18 cellular contexts compared by ENCODE assay signal in genomic region chr11:71466358-71466757, GRCh38.
"Had no signal": no experiment of that assay in that cellular context is flagged by ENCODE, and none has a peak within 500 bp of the region (broad histone marks: within the 10 kb centered on the region; RNA-seq: fewer than 3 reads in every experiment).

No MANE protein-coding gene starts in this region.

- H3K27ac ChIP-seq: breast epithelium, esophagus squamous epithelium, hepatocyte, prostate gland, upper lobe of right lung had no signal

- H3K9me3 Mint-ChIP-seq: activated CD4-positive, alpha-beta memory T cell treated with anti-CD3 and anti-CD28 coated beads for 36 hours; activated naive CD8-positive, alpha-beta T cell treated with anti-CD3 and anti-CD28 coated beads, Interleukin-2, amount 50 U/mL, for 24 hours; activated T-helper 1 cell treated with anti-CD3 and anti-CD28 coated beads, Interleukin-12 subunit alpha, Interleukin-12 subunit beta, Interleukin-2, Interleukin-4 antibody, amounts not matched to agents 30 ng/mL and 10 ng/mL and 1 ng/mL, durations not matched to agents 14 hours and 24 hours and 36 hours; effector memory CD8-positive, alpha-beta T cell; stimulated activated effector memory CD8-positive, alpha-beta T cell treated with anti-CD3 and anti-CD28 coated beads, Interleukin-12 subunit alpha, Interleukin-12 subunit beta, amount 100 ng/mL, for 72 hours had no signal

- H3K27me3 ChIP-seq: breast epithelium, esophagus squamous epithelium, hepatocyte, upper lobe of right lung had no signal

- DNase-seq: activated CD4-positive, alpha-beta memory T cell treated with anti-CD3 and anti-CD28 coated beads for 36 hours; activated naive CD8-positive, alpha-beta T cell treated with anti-CD3 and anti-CD28 coated beads, Interleukin-2, amount 50 U/mL, for 24 hours; activated T-cell treated with anti-CD3 and anti-CD28 coated beads for 4 hours; effector memory CD8-positive, alpha-beta T cell; esophagus squamous epithelium; right cardiac atrium; stimulated activated CD4-positive, alpha-beta T cell treated with anti-CD3 and anti-CD28 coated beads, Interleukin-4, amount 100 ng/mL, for 24 hours; SW 1271; T-helper 2 cell; upper lobe of right lung had no signal

- H3K4me3 Mint-ChIP-seq: activated CD4-positive, alpha-beta memory T cell treated with anti-CD3 and anti-CD28 coated beads for 36 hours; activated naive CD8-positive, alpha-beta T cell treated with anti-CD3 and anti-CD28 coated beads, Interleukin-2, amount 50 U/mL, for 24 hours; activated T-helper 1 cell treated with anti-CD3 and anti-CD28 coated beads, Interleukin-12 subunit alpha, Interleukin-12 subunit beta, Interleukin-2, Interleukin-4 antibody, amounts not matched to agents 30 ng/mL and 10 ng/mL and 1 ng/mL, durations not matched to agents 14 hours and 24 hours and 36 hours; effector memory CD8-positive, alpha-beta T cell; mesothelial cell of epicardium; stimulated activated effector memory CD8-positive, alpha-beta T cell treated with anti-CD3 and anti-CD28 coated beads, Interleukin-12 subunit alpha, Interleukin-12 subunit beta, amount 100 ng/mL, for 72 hours had no signal

- ATAC-seq: activated naive CD8-positive, alpha-beta T cell treated with anti-CD3 and anti-CD28 coated beads, Interleukin-2, amount 50 U/mL, for 24 hours; effector memory CD8-positive, alpha-beta T cell; left lobe of liver; stimulated activated effector memory CD8-positive, alpha-beta T cell treated with anti-CD3 and anti-CD28 coated beads, Interleukin-12 subunit alpha, Interleukin-12 subunit beta, amount 100 ng/mL, for 72 hours; upper lobe of right lung had no signal

- H3K4me1 ChIP-seq: breast epithelium, esophagus squamous epithelium, prostate gland, upper lobe of right lung had no signal

- H3K4me1 Mint-ChIP-seq: mesothelial cell of epicardium had no signal

- H2AFZ ChIP-seq: hepatocyte had no signal

- H3K27ac Mint-ChIP-seq: activated CD4-positive, alpha-beta memory T cell treated with anti-CD3 and anti-CD28 coated beads for 36 hours; activated naive CD8-positive, alpha-beta T cell treated with anti-CD3 and anti-CD28 coated beads, Interleukin-2, amount 50 U/mL, for 24 hours; activated T-helper 1 cell treated with anti-CD3 and anti-CD28 coated beads, Interleukin-12 subunit alpha, Interleukin-12 subunit beta, Interleukin-2, Interleukin-4 antibody, amounts not matched to agents 30 ng/mL and 10 ng/mL and 1 ng/mL, durations not matched to agents 14 hours and 24 hours and 36 hours; effector memory CD8-positive, alpha-beta T cell; mesothelial cell of epicardium had no signal

- H3K4me3 ChIP-seq: breast epithelium, esophagus squamous epithelium, hepatocyte, prostate gland, smooth muscle cell, upper lobe of right lung had no signal

- H3K27me3 Mint-ChIP-seq: activated CD4-positive, alpha-beta memory T cell treated with anti-CD3 and anti-CD28 coated beads for 36 hours; activated naive CD8-positive, alpha-beta T cell treated with anti-CD3 and anti-CD28 coated beads, Interleukin-2, amount 50 U/mL, for 24 hours; effector memory CD8-positive, alpha-beta T cell had no signal

- H3K4me2 ChIP-seq: hepatocyte, smooth muscle cell had no signal

- H3K79me2 ChIP-seq: hepatocyte had no signal
